In the genomic region with DNA sequence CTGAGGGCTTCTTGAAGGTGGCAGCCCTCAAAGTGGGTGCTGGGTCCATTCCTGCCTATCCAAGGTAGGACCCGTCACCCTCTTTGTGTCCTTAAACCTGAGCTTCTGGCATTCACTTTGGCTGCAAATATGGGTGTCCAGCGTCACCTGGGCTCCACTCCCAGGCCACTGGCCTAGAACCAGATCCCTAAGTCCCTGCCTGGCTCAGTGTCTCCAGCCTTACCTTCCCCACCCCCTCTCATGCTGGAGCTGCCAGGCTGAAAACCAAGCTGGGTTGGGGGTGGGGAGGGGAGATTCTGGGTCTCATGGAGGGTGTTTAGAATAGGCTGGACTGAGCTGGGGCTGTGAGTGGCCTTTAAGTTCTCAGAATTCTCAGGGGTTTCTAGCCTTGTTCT, we compare ENCODE assay signal across 1 cellular context.
TF ChIP-seq lines count a peak whose summit lies in the region.

No MANE protein-coding gene starts in this region.

TF ChIP-seq in endothelial cell of umbilical vein, 7 proteins besides CTCF, POLR2A, EP300 and RAD21 (continued from another document):
- TF ChIP-seq EZH2 (IDR thresholded peaks at IDR 0.05; ENCODE audit: borderline replicate concordance, low read depth, low read length, severe bottlenecking), result no peak
- TF ChIP-seq MYC (IDR thresholded peaks at IDR 0.05; ENCODE audit: low read depth, low read length), result no peak
